In the genomic region with DNA sequence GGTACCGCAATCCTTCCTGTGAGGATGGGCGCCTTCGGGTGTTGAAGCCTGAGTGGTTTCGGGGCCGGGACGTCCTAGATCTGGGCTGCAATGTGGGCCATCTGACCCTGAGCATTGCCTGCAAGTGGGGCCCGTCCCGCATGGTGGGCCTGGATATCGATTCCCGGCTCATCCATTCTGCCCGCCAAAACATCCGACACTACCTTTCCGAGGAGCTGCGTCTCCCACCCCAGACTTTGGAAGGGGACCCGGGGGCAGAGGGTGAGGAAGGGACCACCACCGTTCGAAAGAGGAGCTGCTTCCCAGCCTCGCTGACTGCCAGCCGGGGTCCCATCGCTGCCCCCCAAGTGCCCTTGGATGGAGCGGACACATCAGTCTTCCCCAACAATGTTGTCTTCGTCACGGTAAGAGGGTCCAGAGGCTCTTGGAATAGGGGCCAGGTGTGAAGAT, we compare ENCODE assay signal across 9 cellular contexts. TPM values are rescaled to one million over a fixed set of nuclear protein-coding genes. Genes with fewer than 3 reads are reported as not detected.
A peak's percentile ranks its signal among the peaks of the same experiment; 100 is the strongest.
DNase-seq lines count a peak whose midpoint lies in the region; ATAC-seq and TF ChIP-seq lines count a peak whose summit lies in the region.
"Had no signal": no experiment of that assay in that cellular context is flagged by ENCODE, and none has a peak within 500 bp of the region (broad histone marks: within the 10 kb centered on the region; RNA-seq: fewer than 3 reads in every experiment).

No MANE protein-coding gene starts in this region.

- no peak for ATAC-seq in activated naive CD8-positive, alpha-beta T cell treated with anti-CD3 and anti-CD28 coated beads, Interleukin-2, amount 50 U/mL, for 24 hours

- no peaks in the 10 kb centered on the region for H3K9me3 Mint-ChIP-seq in activated naive CD4-positive, alpha-beta T cell treated with anti-CD3 and anti-CD28 coated beads for 36 hours
- peaks cover 5% of the 10 kb centered on the region for H3K9me3 Mint-ChIP-seq in activated naive CD8-positive, alpha-beta T cell treated with anti-CD3 and anti-CD28 coated beads, Interleukin-2, amount 50 U/mL, for 24 hours

- H3K4me1 Mint-ChIP-seq in activated naive CD4-positive, alpha-beta T cell treated with anti-CD3 and anti-CD28 coated beads for 36 hours (ENCODE audit: low read depth): peaks cover 61% of the 10 kb centered on the region
- peaks cover 66% of the 10 kb centered on the region for H3K4me1 Mint-ChIP-seq in activated naive CD8-positive, alpha-beta T cell treated with anti-CD3 and anti-CD28 coated beads, Interleukin-2, amount 50 U/mL, for 24 hours

- intact Hi-C loops in activated naive CD4-positive, alpha-beta T cell treated with anti-CD3 and anti-CD28 coated beads for 36 hours (cut with micrococcal nuclease): no loop called here
- intact Hi-C loops in transverse colon (cut with DNase I; ENCODE audit: low total_unique reads): no loop called here

- peaks cover 40 to 45% of the 10 kb centered on the region in 2 experiments for H3K36me3 ChIP-seq in mesenchymal stem cell (ENCODE audit: control insufficient read depth in 1 of 2, insufficient read depth in 2 of 2, low read depth in 1 of 2, low read length in 2 of 2)
- peaks cover 0 to 12% (median 0%) of the 10 kb centered on the region in 4 donors for H3K36me3 ChIP-seq in transverse colon

- peak overlapping the region; percentile 93 for H3K27ac Mint-ChIP-seq in activated naive CD4-positive, alpha-beta T cell treated with anti-CD3 and anti-CD28 coated beads for 36 hours
- H3K27ac Mint-ChIP-seq in activated naive CD8-positive, alpha-beta T cell treated with anti-CD3 and anti-CD28 coated beads, Interleukin-2, amount 50 U/mL, for 24 hours: peak overlapping the region; percentile 75

- H2AK5ac ChIP-seq in mesenchymal stem cell (ENCODE audit: low read length, severe bottlenecking): no peak overlapping the region

- peaks cover 29% of the 10 kb centered on the region for H3K4me1 ChIP-seq in mesenchymal stem cell (ENCODE audit: control insufficient read depth, insufficient read depth, low read depth, low read length)
- peaks cover 24 to 45% (median 34%) of the 10 kb centered on the region in 4 donors for H3K4me1 ChIP-seq in transverse colon

- TF ChIP-seq EP300 in transverse colon (IDR thresholded peaks at IDR 0.05; ENCODE audit: low read depth): no peak

- no peak for TF ChIP-seq POLR2A in transverse colon (IDR thresholded peaks at IDR 0.05)

- H3K27me3 Mint-ChIP-seq in activated naive CD4-positive, alpha-beta T cell treated with anti-CD3 and anti-CD28 coated beads for 36 hours (ENCODE audit: low read depth): peaks cover 5% of the 10 kb centered on the region
- peaks cover 10% of the 10 kb centered on the region for H3K27me3 Mint-ChIP-seq in activated naive CD8-positive, alpha-beta T cell treated with anti-CD3 and anti-CD28 coated beads, Interleukin-2, amount 50 U/mL, for 24 hours

- no peaks in the 10 kb centered on the region for H3K27me3 ChIP-seq in mesenchymal stem cell (ENCODE audit: control insufficient read depth in 1 of 2, insufficient read depth in 1 of 2, low read length in 2 of 2)
- no peaks in the 10 kb centered on the region for H3K27me3 ChIP-seq in transverse colon

- H2BK5ac ChIP-seq in mesenchymal stem cell (ENCODE audit: low read depth, low read length, poor library complexity, severe bottlenecking): no peak overlapping the region

- H2BK120ac ChIP-seq in mesenchymal stem cell (ENCODE audit: low read depth, low read length): no peak overlapping the region

- no peak overlapping the region for H3K14ac ChIP-seq in mesenchymal stem cell (ENCODE audit: low read length in 2 of 2)

- H3K4ac ChIP-seq in mesenchymal stem cell (ENCODE audit: low read depth in 1 of 2, low read length in 2 of 2): no peak overlapping the region

- peaks cover 6% of the 10 kb centered on the region for H3K79me1 ChIP-seq in mesenchymal stem cell (replicated peaks; ENCODE audit: low read length, poor library complexity, severe bottlenecking)

- DNase-seq in activated naive CD4-positive, alpha-beta T cell treated with anti-CD3 and anti-CD28 coated beads for 36 hours: no peak
- DNase-seq in activated naive CD4-positive, alpha-beta T cell treated with Interleukin-2 at 50 U/mL for 16 hours: no peak
- DNase-seq in activated naive CD8-positive, alpha-beta T cell treated with anti-CD3 and anti-CD28 coated beads, Interleukin-2, amount 50 U/mL, for 24 hours: no peak
- DNase-seq in mesenchymal stem cell (no peak), transverse colon (no peak), NCI-H748 treated with DMSO at 0.1 percent for 48 hours (lab: John Stamatoyannopoulos, UW) (no peak), NCI-H187 (lab: John Stamatoyannopoulos, UW) (no peak), putamen (ENCODE audit: low spot score) (no peak)
- DNase-seq: NCI-H1930 had no signal

- peak overlapping the region; percentile 43 for H4K91ac ChIP-seq in mesenchymal stem cell (ENCODE audit: low read length)

- peak overlapping the region; percentile 83 for H3K4me3 Mint-ChIP-seq in activated naive CD4-positive, alpha-beta T cell treated with anti-CD3 and anti-CD28 coated beads for 36 hours
- H3K4me3 Mint-ChIP-seq in activated naive CD8-positive, alpha-beta T cell treated with anti-CD3 and anti-CD28 coated beads, Interleukin-2, amount 50 U/mL, for 24 hours: peak overlapping the region; percentile 88

- no peak overlapping the region for H2BK15ac ChIP-seq in mesenchymal stem cell (ENCODE audit: low read depth, poor library complexity, severe bottlenecking)

- peak overlapping the region; percentile 99 for H3K9ac ChIP-seq in mesenchymal stem cell (ENCODE audit: low read length)

- no peak overlapping the region for H3K18ac ChIP-seq in mesenchymal stem cell (ENCODE audit: low read depth in 1 of 2, low read length in 2 of 2)

- no peak overlapping the region for H3K23ac ChIP-seq in mesenchymal stem cell (ENCODE audit: low read length in 2 of 2)

- H3K4me3 ChIP-seq in mesenchymal stem cell (ENCODE audit: insufficient read depth in 1 of 2, low read depth in 1 of 2, low read length in 2 of 2): peak overlapping the region in 1 of 2 experiments; percentile 90
- H3K4me3 ChIP-seq in transverse colon: peak overlapping the region in 1 of 4 donors; percentile 72

- CTCF ChIA-PET in activated naive CD4-positive, alpha-beta T cell treated with anti-CD3 and anti-CD28 coated beads for 36 hours (lab: Charles Lee): interaction anchor here (0.6 kb wide), 1 partner anchor 352 kb away, joined by 3 read pairs; no protein-coding TSS in a partner anchor

- no peak overlapping the region for H3K4me2 ChIP-seq in mesenchymal stem cell (ENCODE audit: low read length, poor library complexity, severe bottlenecking)

- H2AFZ ChIP-seq in mesenchymal stem cell (ENCODE audit: low read depth, low read length): no peak overlapping the region

- no peak overlapping the region for H2BK12ac ChIP-seq in mesenchymal stem cell (ENCODE audit: low read length in 2 of 2)

- peaks cover 49% of the 10 kb centered on the region for H3K36me3 Mint-ChIP-seq in activated naive CD4-positive, alpha-beta T cell treated with anti-CD3 and anti-CD28 coated beads for 36 hours (ENCODE audit: low read depth)
- peaks cover 61% of the 10 kb centered on the region for H3K36me3 Mint-ChIP-seq in activated naive CD8-positive, alpha-beta T cell treated with anti-CD3 and anti-CD28 coated beads, Interleukin-2, amount 50 U/mL, for 24 hours (ENCODE audit: low read depth)

- H3K27ac ChIP-seq in mesenchymal stem cell (ENCODE audit: low read length, poor library complexity, severe bottlenecking): no peak overlapping the region
- peak overlapping the region in 3 of 4 donors; percentile 97 to 100 (median 100) for H3K27ac ChIP-seq in transverse colon

- in situ Hi-C loops in transverse colon (cut with MboI; ENCODE audit: low pct_ligation_motif_present in 1 of 4, low pct_unique_long_range_greater_than_20kb in 1 of 4, low sequenced_read_pairs in 3 of 4): no loop called here

- WGBS in mesenchymal stem cell: 99% methylated on average over 23 of the region's 23 CpGs
- 81 to 94% methylated on average over 10 to 22 of the region's 23 CpGs for WGBS in transverse colon (ENCODE audit: low coverage in 1 of 2), 2 donors

- no peaks in the 10 kb centered on the region for H3K9me3 ChIP-seq in mesenchymal stem cell (ENCODE audit: control insufficient read depth, low read length)
- H3K9me3 ChIP-seq in transverse colon: no peaks in the 10 kb centered on the region

- H4K8ac ChIP-seq in mesenchymal stem cell (ENCODE audit: low read length): peak overlapping the region; percentile 53

- no peak for TF ChIP-seq CTCF in transverse colon (IDR thresholded peaks at IDR 0.05)

RNA-seq across cellular contexts. Expression of a gene that starts 1.7 kb away (rescaled TPM):
- total RNA-seq in activated naive CD4-positive, alpha-beta T cell treated with anti-CD3 and anti-CD28 coated beads for 36 hours: 10 to 100 TPM; 39.3 to 39.7 TPM
- polyA plus RNA-seq in mesenchymal stem cell (2013, experiment 1 of 2): 17.9 TPM
- polyA plus RNA-seq in mesenchymal stem cell (2013, experiment 2 of 2): 17.3 TPM
- total RNA-seq in transverse colon: 10 to 100 TPM; 25.9 to 41.9 (median 30.5) TPM

RNA-seq across cellular contexts. Expression of a gene that starts 2.8 kb away (rescaled TPM):
- 1 to 10 TPM; 3.5 to 5.2 TPM for total RNA-seq in activated naive CD4-positive, alpha-beta T cell treated with anti-CD3 and anti-CD28 coated beads for 36 hours
- polyA plus RNA-seq in mesenchymal stem cell (2013, experiment 1 of 2): 1.3 TPM
- polyA plus RNA-seq in mesenchymal stem cell (2013, experiment 2 of 2): 0.93 TPM
- 1 to 10 TPM in 1 of 4 donors, under 1 TPM in 2, not detected in 1; 0.68 to 2.4 (median 0.80) TPM for total RNA-seq in transverse colon

RNA-seq across cellular contexts. Expression of a gene that starts 5.0 kb away (rescaled TPM):
- 10 to 100 TPM; 45.3 to 53.6 TPM for total RNA-seq in activated naive CD4-positive, alpha-beta T cell treated with anti-CD3 and anti-CD28 coated beads for 36 hours
- 45.2 TPM for polyA plus RNA-seq in mesenchymal stem cell (2013, experiment 1 of 2)
- polyA plus RNA-seq in mesenchymal stem cell (2013, experiment 2 of 2): 47.7 TPM
- 10 to 100 TPM; 17.1 to 98.4 (median 37.2) TPM for total RNA-seq in transverse colon

RNA-seq across cellular contexts. Expression of a gene that starts 32.7 kb away (rescaled TPM):
- total RNA-seq in activated naive CD4-positive, alpha-beta T cell treated with anti-CD3 and anti-CD28 coated beads for 36 hours: 1 to 10 TPM; 2.3 to 2.6 TPM
- 0.47 TPM for polyA plus RNA-seq in mesenchymal stem cell (2013, experiment 1 of 2)
- polyA plus RNA-seq in mesenchymal stem cell (2013, experiment 2 of 2): 0.56 TPM
- total RNA-seq in transverse colon: not detected

RNA-seq across cellular contexts. Expression of a gene that starts 47.7 kb away (rescaled TPM):
- 10 to 100 TPM; 46.0 to 48.7 TPM for total RNA-seq in activated naive CD4-positive, alpha-beta T cell treated with anti-CD3 and anti-CD28 coated beads for 36 hours
- 47.5 TPM for polyA plus RNA-seq in mesenchymal stem cell (2013, experiment 1 of 2)
- 47.0 TPM for polyA plus RNA-seq in mesenchymal stem cell (2013, experiment 2 of 2)
- total RNA-seq in transverse colon: 100 to 1,000 TPM in 1 of 4 donors, 10 to 100 TPM in 3; 41.6 to 101 (median 67.6) TPM
